ENCODE assay signal across 19 cellular contexts in genomic region chr10:76281704-76282103, GRCh38.
"Had no signal": no experiment of that assay in that cellular context is flagged by ENCODE, and none has a peak within 500 bp of the region (broad histone marks: within the 10 kb centered on the region; RNA-seq: fewer than 3 reads in every experiment).

No MANE protein-coding gene starts in this region.

- H3K27ac ChIP-seq: adrenal gland, breast epithelium, coronary artery, gastrocnemius medialis, thyroid gland, WERI-Rb-1 had no signal

- H3K4me3 ChIP-seq: adrenal gland, breast epithelium, coronary artery, gastrocnemius medialis, heart left ventricle, thyroid gland had no signal

- H3K36me3 ChIP-seq: adrenal gland, breast epithelium, gastrocnemius medialis, heart left ventricle, thyroid gland, WERI-Rb-1 had no signal

- ATAC-seq: activated naive CD4-positive, alpha-beta T cell treated with anti-CD3 and anti-CD28 coated beads, Interleukin-2, amount 50 U/mL, for 72 hours; activated T-cell treated with anti-CD3 and anti-CD28 coated beads, Interleukin-2, amount 50 U/mL, for 72 hours; gastrocnemius medialis; heart left ventricle had no signal

- DNase-seq: activated CD4-positive, alpha-beta T cell treated with anti-CD3 and anti-CD28 coated beads for 1 hour; activated effector memory CD4-positive, alpha-beta T cell treated with anti-CD3 and anti-CD28 coated beads, Interleukin-2, amount 50 U/mL, for 16 hours; activated T-cell treated with anti-CD3 and anti-CD28 coated beads, Interleukin-2, amount 50 U/mL, for 72 hours; gastrocnemius medialis; heart left ventricle; nephron progenitor cell; occipital lobe; posterior cingulate gyrus; stimulated activated CD4-positive, alpha-beta T cell treated with anti-CD3 and anti-CD28 coated beads, Interleukin-12 subunit alpha, Interleukin-12 subunit beta, amount 100 ng/mL, for 4 hours; stimulated activated CD4-positive, alpha-beta T cell treated with anti-CD3 and anti-CD28 coated beads, Interleukin-1b, Interleukin-23, amount 100 ng/mL, for 48 hours; stimulated activated CD8-positive, alpha-beta memory T cell treated with anti-CD3 and anti-CD28 coated beads, Interleukin-4, amount 100 ng/mL, for 48 hours; stimulated activated naive CD4-positive, alpha-beta T cell; T-helper 2 cell; thyroid gland; WERI-Rb-1 had no signal

- H3K27me3 ChIP-seq: adrenal gland, breast epithelium, gastrocnemius medialis, heart left ventricle, thyroid gland had no signal

- H3K9me3 ChIP-seq: adrenal gland, gastrocnemius medialis, thyroid gland had no signal

- H3K4me1 ChIP-seq: breast epithelium, gastrocnemius medialis, thyroid gland had no signal
